In the genomic region with DNA sequence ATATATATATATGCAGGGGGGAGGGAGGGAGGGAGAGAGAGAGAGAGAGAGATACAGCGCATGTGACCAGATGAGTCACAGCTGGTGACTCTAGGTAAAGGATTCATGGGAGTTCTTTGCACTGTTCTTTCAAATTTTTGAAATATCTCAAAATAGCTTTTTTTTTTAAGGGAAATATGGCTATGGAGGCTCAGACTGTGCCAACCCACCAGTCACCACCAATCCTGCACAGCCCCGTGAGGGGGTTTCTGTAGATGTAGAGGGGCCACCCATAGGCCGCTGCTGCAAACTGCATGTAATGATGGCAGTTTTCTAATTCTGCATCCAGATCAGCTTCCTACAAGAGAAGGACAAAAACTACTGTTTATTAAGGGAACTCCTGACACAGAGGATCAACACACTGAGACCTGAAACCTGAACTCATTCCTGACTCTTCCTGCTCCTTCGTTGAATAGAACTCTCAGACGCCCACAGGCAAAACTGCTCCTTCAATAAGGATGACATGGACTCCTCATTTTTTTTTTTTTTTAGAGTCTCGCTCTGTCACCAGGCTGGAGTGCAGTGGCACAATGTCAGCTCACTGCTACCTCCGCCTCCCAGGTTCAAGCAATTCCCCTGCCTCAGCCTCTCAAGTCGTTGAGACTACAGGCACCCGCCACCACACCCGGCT, we compare ENCODE assay signal across 10 cellular contexts. TPM values are rescaled to one million over a fixed set of nuclear protein-coding genes. Genes with fewer than 3 reads are reported as not detected.
A peak's percentile ranks its signal among the peaks of the same experiment; 100 is the strongest.
DNase-seq lines count a peak whose midpoint lies in the region; ATAC-seq, FAIRE-seq and TF ChIP-seq lines count a peak whose summit lies in the region.
"Had no signal": no experiment of that assay in that cellular context is flagged by ENCODE, and none has a peak within 500 bp of the region (broad histone marks: within the 10 kb centered on the region; RNA-seq: fewer than 3 reads in every experiment).

No MANE protein-coding gene starts in this region.

- peak; percentile 82 for ATAC-seq in HepG2
- ATAC-seq in right lobe of liver = no peak
- ATAC-seq in HG03159 (IDR thresholded peaks at IDR 0.05; ENCODE audit: unreplicated experiment) = no peak
- ATAC-seq: upper lobe of right lung had no signal

- H3K27me3 ChIP-seq in HepG2 (ENCODE audit: control insufficient read depth in 1 of 2, insufficient read depth in 2 of 2, low read length in 2 of 2) = no peaks in the 10 kb centered on the region
- no peaks in the 10 kb centered on the region for H3K27me3 ChIP-seq in right lobe of liver
- H3K27me3 ChIP-seq in uterus = no peaks in the 10 kb centered on the region
- H3K27me3 ChIP-seq: upper lobe of right lung had no signal

- H3K36me3 ChIP-seq in HepG2 (replicated peaks in 1 of 2; ENCODE audit: control insufficient read depth in 1 of 2, insufficient read depth in 2 of 2, low read length in 2 of 2) (peaks cover 14 to 48% of the 10 kb centered on the region in 2 experiments; a peak in 4 of 5 replicates), right lobe of liver (peaks cover 0 to 25% (median 7%) of the 10 kb centered on the region in 4 donors), uterus (no peaks in the 10 kb centered on the region)

- FAIRE-seq in HepG2 (lab: Jason Lieb, UNC) = no peak
- FAIRE-seq in urothelium cell line (lab: Jason Lieb, UNC) = no peak

- WGBS in HepG2 (ENCODE audit: low lambda C conversion rate) = 96% methylated on average over 10 of the region's 10 CpGs
- WGBS in right lobe of liver (ENCODE audit: insufficient coverage, low coverage, low lambda C conversion rate, missing lambda C conversion rate) = 90% methylated on average over 6 of the region's 10 CpGs

- POLR2A ChIA-PET in HepG2 (lab: Yijun Ruan, JAX) = no interaction called here

- H3K4me3 ChIP-seq in HepG2 (replicated peaks in 1 of 3; ENCODE audit: insufficient read depth in 1 of 3, low read depth in 2 of 3, low read length in 3 of 3) = no peak overlapping the region
- no peak overlapping the region for H3K4me3 ChIP-seq in right lobe of liver
- no peak overlapping the region for H3K4me3 ChIP-seq in uterus
- H3K4me3 ChIP-seq: upper lobe of right lung had no signal

- H4K20me1 ChIP-seq in HepG2 (ENCODE audit: insufficient read depth, low read length) = no peaks in the 10 kb centered on the region; the same call in 1 of the 2 replicates

- CTCF ChIA-PET in HepG2 (lab: Yijun Ruan, JAX; ENCODE audit: low intra/inter-chr PET ratio, low total read pairs) = no interaction called here

- TF ChIP-seq POLR2A in HepG2 (IDR thresholded peaks at IDR 0.05; ENCODE audit: insufficient read depth in 1 of 2, low read depth in 2 of 2, low read length in 2 of 2) = no peak
- TF ChIP-seq POLR2A in right lobe of liver (IDR thresholded peaks at IDR 0.05) = no peak
- TF ChIP-seq POLR2A in uterus (IDR thresholded peaks at IDR 0.05) = no peak

- intact Hi-C loops in HepG2 (cut with micrococcal nuclease; ENCODE audit: unreplicated experiment) = no loop called here
- intact Hi-C loops in right lobe of liver (cut with DNase I) = loop anchor here in 1 of 2 donors (10.0 kb wide), 1 partner anchor 76 kb away; no protein-coding TSS in a partner anchor
- intact Hi-C loops in uterus (cut with DNase I; ENCODE audit: low total_unique reads) = no loop called here

- in situ Hi-C loops in HepG2 (cut with HindIII; ENCODE audit: extremely low pct_ligation_motif_present, low pct_unique_long_range_greater_than_20kb) = loop anchor here (10.0 kb wide), 1 partner anchor 266 kb away; no protein-coding TSS in a partner anchor

- no peak overlapping the region for H3K9ac ChIP-seq in HepG2 (ENCODE audit: insufficient read depth, low read depth, low read length)

- DNase-seq in HepG2 (ENCODE audit: low spot score) (no peak), right lobe of liver (no peak), RKO (ENCODE audit: low spot score) (peak; percentile 39), fibroblast of gingiva (ENCODE audit: low read depth) (peak; percentile 27), urothelium cell line (ENCODE audit: low spot score) (peak; percentile 51), uterus (no peak), NCI-H146 (lab: John Stamatoyannopoulos, UW) (no peak)
- DNase-seq: KG1, upper lobe of right lung had no signal

- TF ChIP-seq CTCF in HepG2 (CRISPR knock-in tag; IDR thresholded peaks at IDR 0.05) (0 out of 2 replicates have a peak, but pooled peaks have one; percentile 8), right lobe of liver (IDR thresholded peaks at IDR 0.05) (no peak), uterus (IDR thresholded peaks at IDR 0.05) (no peak)

- TF ChIP-seq EP300 in HepG2 (IDR thresholded peaks at IDR 0.05; ENCODE audit: low read depth in 2 of 2, low read length in 2 of 2) (no peak), HepG2 (CRISPR knock-in tag; IDR thresholded peaks at IDR 0.05; ENCODE audit: borderline replicate concordance) (no peak)

- no TSS peak for BruUV-seq in HepG2 (replicated peaks; lab: Mats Ljungman, UMichigan)

- H2AFZ ChIP-seq in HepG2 (ENCODE audit: low read length) = no peak overlapping the region

- H3K27ac ChIP-seq in HepG2 (ENCODE audit: extremely low read length, insufficient read depth, low read length) (no peak overlapping the region), right lobe of liver (no peak overlapping the region), uterus (no peak overlapping the region)
- H3K27ac ChIP-seq: upper lobe of right lung had no signal

- no peak for TF ChIP-seq RAD21 in HepG2 (CRISPR knock-in tag; IDR thresholded peaks at IDR 0.05)

- no peaks in the 10 kb centered on the region for H3K79me2 ChIP-seq in HepG2 (ENCODE audit: insufficient read depth, low read length)

- H3K4me1 ChIP-seq in HepG2 (ENCODE audit: insufficient read depth, low read length) = no peaks in the 10 kb centered on the region
- H3K4me1 ChIP-seq in right lobe of liver = peaks cover 0 to 4% (median 0%) of the 10 kb centered on the region in 4 donors
- no peaks in the 10 kb centered on the region for H3K4me1 ChIP-seq in uterus

- H3K4me2 ChIP-seq in HepG2 (ENCODE audit: low read depth, low read length) = no peak overlapping the region

- H3K9me3 ChIP-seq in HepG2 (ENCODE audit: low read length) = no peaks in the 10 kb centered on the region
- H3K9me3 ChIP-seq in right lobe of liver = no peaks in the 10 kb centered on the region
- no peaks in the 10 kb centered on the region for H3K9me3 ChIP-seq in uterus
- H3K9me3 ChIP-seq: upper lobe of right lung had no signal

RNA-seq across cellular contexts. Expression of a gene that starts 17.3 kb away (rescaled TPM):
- total RNA-seq in HepG2 (2016; rRNA removed; fragmentation: Illumina TruSeq; extraction: Trizol) = 3.6 and 7.9 TPM in 2 replicates
- total RNA-seq in HepG2 (2016; cell fraction: cytosol; rRNA removed; fragmentation: Illumina TruSeq; extraction: Trizol; ENCODE audit: low read depth) = 6.4 and 7.1 TPM in 2 replicates
- 3.1 and 7.2 TPM in 2 replicates for total RNA-seq in HepG2 (2016; cell fraction: insoluble cytoplasmic fraction; rRNA removed; fragmentation: Illumina TruSeq; extraction: Trizol)
- 4.0 and 4.5 TPM in 2 replicates for total RNA-seq in HepG2 (2016; cell fraction: membrane; rRNA removed; fragmentation: Illumina TruSeq; extraction: Trizol)
- 10.1 and 13.2 TPM in 2 replicates for total RNA-seq in HepG2 (2016; cell fraction: nucleus; rRNA removed; fragmentation: Illumina TruSeq; extraction: Trizol)
- polyA plus RNA-seq in HepG2 (2011; rRNA removed) = 9.8 and 11.5 TPM in 2 replicates
- 9.4 and 11.5 TPM in 2 replicates for polyA plus RNA-seq in HepG2 (2011; cell fraction: cytosol; rRNA removed)
- 20.8 and 23.8 TPM in 2 replicates for polyA plus RNA-seq in HepG2 (2011; cell fraction: nucleus; rRNA removed)
- polyA plus RNA-seq in HepG2 (2012) = 7.9 and 10.4 TPM in 2 replicates
- polyA plus RNA-seq in HepG2 (2016; cell fraction: cytosol; fragmentation: Illumina TruSeq; extraction: Trizol; ENCODE audit: low read depth) = 1.2 and 1.8 TPM in 2 replicates
- polyA plus RNA-seq in HepG2 (2016; cell fraction: insoluble cytoplasmic fraction; fragmentation: Illumina TruSeq; extraction: Trizol; ENCODE audit: low read depth) = 3.4 and 4.3 TPM in 2 replicates
- polyA plus RNA-seq in HepG2 (2016; cell fraction: membrane; fragmentation: Illumina TruSeq; extraction: Trizol; ENCODE audit: low read depth) = 2.0 and 2.2 TPM in 2 replicates
- polyA plus RNA-seq in HepG2 (2016; cell fraction: nucleus; fragmentation: Illumina TruSeq; extraction: Trizol; ENCODE audit: insufficient read depth, low read depth) = 21.3 and 23.7 TPM in 2 replicates
- 40.2 and 95.0 TPM in 2 replicates for polyA minus RNA-seq in HepG2 (2011; rRNA and poly(A)+ RNA removed; ENCODE audit: low replicate concordance)
- 9.5 and 9.9 TPM in 2 replicates for polyA minus RNA-seq in HepG2 (2011; cell fraction: cytosol; rRNA and poly(A)+ RNA removed)
- polyA minus RNA-seq in HepG2 (2011; cell fraction: nucleus; rRNA and poly(A)+ RNA removed) = 24.1 and 29.1 TPM in 2 replicates
- total RNA-seq in right lobe of liver = 10 to 100 TPM in 4 of 6 experiments, 1 to 10 TPM in 2; 8.9 to 12.7 (median 11.7) TPM
- total RNA-seq in uterus = 10 to 100 TPM in 3 of 4 donors, 1 to 10 TPM in 1; 5.4 to 30.2 (median 19.3) TPM

RNA-seq across cellular contexts. Expression of a gene that starts 53.5 kb away (rescaled TPM):
- 118 and 194 TPM in 2 replicates for total RNA-seq in HepG2 (2016; rRNA removed; fragmentation: Illumina TruSeq; extraction: Trizol)
- 89.6 and 109 TPM in 2 replicates for total RNA-seq in HepG2 (2016; cell fraction: cytosol; rRNA removed; fragmentation: Illumina TruSeq; extraction: Trizol; ENCODE audit: low read depth)
- total RNA-seq in HepG2 (2016; cell fraction: insoluble cytoplasmic fraction; rRNA removed; fragmentation: Illumina TruSeq; extraction: Trizol) = 120 and 181 TPM in 2 replicates
- 185 and 203 TPM in 2 replicates for total RNA-seq in HepG2 (2016; cell fraction: membrane; rRNA removed; fragmentation: Illumina TruSeq; extraction: Trizol)
- 159 and 179 TPM in 2 replicates for total RNA-seq in HepG2 (2016; cell fraction: nucleus; rRNA removed; fragmentation: Illumina TruSeq; extraction: Trizol)
- polyA plus RNA-seq in HepG2 (2011; rRNA removed) = 167 and 220 TPM in 2 replicates
- polyA plus RNA-seq in HepG2 (2011; cell fraction: cytosol; rRNA removed) = 151 and 187 TPM in 2 replicates
- 68.9 and 73.8 TPM in 2 replicates for polyA plus RNA-seq in HepG2 (2011; cell fraction: nucleus; rRNA removed)
- polyA plus RNA-seq in HepG2 (2012) = 149 and 242 TPM in 2 replicates
- 230 and 315 TPM in 2 replicates for polyA plus RNA-seq in HepG2 (2016; cell fraction: cytosol; fragmentation: Illumina TruSeq; extraction: Trizol; ENCODE audit: low read depth)
- 186 and 202 TPM in 2 replicates for polyA plus RNA-seq in HepG2 (2016; cell fraction: insoluble cytoplasmic fraction; fragmentation: Illumina TruSeq; extraction: Trizol; ENCODE audit: low read depth)
- 266 and 311 TPM in 2 replicates for polyA plus RNA-seq in HepG2 (2016; cell fraction: membrane; fragmentation: Illumina TruSeq; extraction: Trizol; ENCODE audit: low read depth)
- polyA plus RNA-seq in HepG2 (2016; cell fraction: nucleus; fragmentation: Illumina TruSeq; extraction: Trizol; ENCODE audit: insufficient read depth, low read depth) = 443 and 455 TPM in 2 replicates
- polyA minus RNA-seq in HepG2 (2011; rRNA and poly(A)+ RNA removed; ENCODE audit: low replicate concordance) = 133 and 182 TPM in 2 replicates
- polyA minus RNA-seq in HepG2 (2011; cell fraction: cytosol; rRNA and poly(A)+ RNA removed) = 108 and 113 TPM in 2 replicates
- polyA minus RNA-seq in HepG2 (2011; cell fraction: nucleus; rRNA and poly(A)+ RNA removed) = 69.6 and 80.1 TPM in 2 replicates
- 100 to 1,000 TPM; 134 to 207 (median 144) TPM for total RNA-seq in right lobe of liver
- 100 to 1,000 TPM in 2 of 4 donors, 10 to 100 TPM in 2; 64.0 to 272 (median 95.4) TPM for total RNA-seq in uterus

RNA-seq across cellular contexts. Expression of a gene that starts 56.1 kb away (rescaled TPM):
- total RNA-seq in HepG2 (2016; rRNA removed; fragmentation: Illumina TruSeq; extraction: Trizol) (80.7 and 92.3 TPM in 2 replicates), right lobe of liver (100 to 1,000 TPM in 1 of 6 experiments, 10 to 100 TPM in 5; 72.6 to 154 (median 89.7) TPM), uterus (100 to 1,000 TPM in 2 of 4 donors, 10 to 100 TPM in 2; 62.5 to 221 (median 106) TPM)
- total RNA-seq in HepG2 (2016; cell fraction: cytosol; rRNA removed; fragmentation: Illumina TruSeq; extraction: Trizol; ENCODE audit: low read depth) = 33.7 and 42.8 TPM in 2 replicates
- 79.1 and 81.6 TPM in 2 replicates for total RNA-seq in HepG2 (2016; cell fraction: insoluble cytoplasmic fraction; rRNA removed; fragmentation: Illumina TruSeq; extraction: Trizol)
- 68.4 and 78.8 TPM in 2 replicates for total RNA-seq in HepG2 (2016; cell fraction: membrane; rRNA removed; fragmentation: Illumina TruSeq; extraction: Trizol)
- total RNA-seq in HepG2 (2016; cell fraction: nucleus; rRNA removed; fragmentation: Illumina TruSeq; extraction: Trizol) = 43.3 and 45.3 TPM in 2 replicates
- 183 and 228 TPM in 2 replicates for polyA plus RNA-seq in HepG2 (2011; rRNA removed)
- polyA plus RNA-seq in HepG2 (2011; cell fraction: cytosol; rRNA removed) = 157 and 234 TPM in 2 replicates
- polyA plus RNA-seq in HepG2 (2011; cell fraction: nucleus; rRNA removed) = 75.7 and 78.6 TPM in 2 replicates
- 160 and 216 TPM in 2 replicates for polyA plus RNA-seq in HepG2 (2012)
- polyA plus RNA-seq in HepG2 (2016; cell fraction: cytosol; fragmentation: Illumina TruSeq; extraction: Trizol; ENCODE audit: low read depth) = 133 and 156 TPM in 2 replicates
- 227 and 254 TPM in 2 replicates for polyA plus RNA-seq in HepG2 (2016; cell fraction: insoluble cytoplasmic fraction; fragmentation: Illumina TruSeq; extraction: Trizol; ENCODE audit: low read depth)
- polyA plus RNA-seq in HepG2 (2016; cell fraction: membrane; fragmentation: Illumina TruSeq; extraction: Trizol; ENCODE audit: low read depth) = 179 and 194 TPM in 2 replicates
- 148 and 169 TPM in 2 replicates for polyA plus RNA-seq in HepG2 (2016; cell fraction: nucleus; fragmentation: Illumina TruSeq; extraction: Trizol; ENCODE audit: insufficient read depth, low read depth)
- polyA minus RNA-seq in HepG2 (2011; rRNA and poly(A)+ RNA removed; ENCODE audit: low replicate concordance) = 104 and 174 TPM in 2 replicates
- 92.9 and 96.5 TPM in 2 replicates for polyA minus RNA-seq in HepG2 (2011; cell fraction: cytosol; rRNA and poly(A)+ RNA removed)
- polyA minus RNA-seq in HepG2 (2011; cell fraction: nucleus; rRNA and poly(A)+ RNA removed) = 45.4 and 62.7 TPM in 2 replicates

Comparison
In these comparisons a context has a peak if more than half of its experiments do, and no peak if none do; other contexts are left out.
1. DNase-seq: peak in RKO (single experiment), fibroblast of gingiva (single experiment) and urothelium cell line (single experiment); none in HepG2 (single experiment), right lobe of liver (0 of 3), uterus (0 of 2) and NCI-H146 (single experiment).